In the genomic region with DNA sequence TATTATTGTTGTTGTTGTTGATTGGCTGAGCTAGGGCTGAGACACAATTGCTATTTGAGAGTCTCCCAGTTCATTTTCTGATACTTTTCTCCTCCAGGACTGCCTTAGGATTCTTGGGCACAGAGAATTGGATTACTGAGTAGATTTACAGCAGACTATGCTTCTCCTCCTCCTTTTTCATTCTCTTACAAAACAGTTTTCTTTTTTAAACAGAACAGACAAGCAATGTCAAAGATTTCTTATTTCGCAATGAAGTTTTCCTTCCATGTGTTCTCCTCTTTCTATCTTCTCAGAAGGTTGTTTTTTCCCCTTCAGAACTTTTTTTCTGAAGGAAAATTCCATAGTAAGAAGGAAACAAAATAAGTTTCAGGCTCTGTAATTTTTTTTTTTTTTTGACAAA, we compare ENCODE assay signal across 11 cellular contexts. TPM values are rescaled to one million over a fixed set of nuclear protein-coding genes. Genes with fewer than 3 reads are reported as not detected.
"Had no signal": no experiment of that assay in that cellular context is flagged by ENCODE, and none has a peak within 500 bp of the region (broad histone marks: within the 10 kb centered on the region; RNA-seq: fewer than 3 reads in every experiment).

No MANE protein-coding gene starts in this region.

- H3K9me3 ChIP-seq: esophagus squamous epithelium, lower lobe of right lung, neutrophil had no signal

- ATAC-seq: activated naive CD4-positive, alpha-beta T cell treated with anti-CD3 and anti-CD28 coated beads, Interleukin-2, amount 50 U/mL, for 72 hours; lower lobe of right lung; naive thymus-derived CD8-positive, alpha-beta T cell had no signal

- H3K4me3 ChIP-seq: esophagus squamous epithelium, lower lobe of right lung had no signal

- H3K36me3 ChIP-seq: esophagus squamous epithelium, lower lobe of right lung, neutrophil had no signal

- DNase-seq: activated effector memory CD4-positive, alpha-beta T cell treated with Interleukin-2 at 50 U/mL for 16 hours; esophagus squamous epithelium; hypothalamus; kidney glomerular epithelial cell; lower lobe of right lung; naive thymus-derived CD8-positive, alpha-beta T cell; posterior cingulate gyrus; right cardiac atrium; stimulated activated naive CD4-positive, alpha-beta T cell had no signal

- H3K27ac ChIP-seq: neutrophil had no signal

- H3K27me3 ChIP-seq: esophagus squamous epithelium had no signal

RNA-seq across cellular contexts. Expression of gene TIMP3, which starts 19.8 kb away (rescaled TPM):
- total RNA-seq: activated naive CD4-positive, alpha-beta T cell treated with anti-CD3 and anti-CD28 coated beads, Interleukin-2, amount 50 U/mL, for 72 hours had no signal
- polyA plus RNA-seq: naive thymus-derived CD8-positive, alpha-beta T cell had no signal
